17 cellular contexts compared by ENCODE assay signal in the genomic region with DNA sequence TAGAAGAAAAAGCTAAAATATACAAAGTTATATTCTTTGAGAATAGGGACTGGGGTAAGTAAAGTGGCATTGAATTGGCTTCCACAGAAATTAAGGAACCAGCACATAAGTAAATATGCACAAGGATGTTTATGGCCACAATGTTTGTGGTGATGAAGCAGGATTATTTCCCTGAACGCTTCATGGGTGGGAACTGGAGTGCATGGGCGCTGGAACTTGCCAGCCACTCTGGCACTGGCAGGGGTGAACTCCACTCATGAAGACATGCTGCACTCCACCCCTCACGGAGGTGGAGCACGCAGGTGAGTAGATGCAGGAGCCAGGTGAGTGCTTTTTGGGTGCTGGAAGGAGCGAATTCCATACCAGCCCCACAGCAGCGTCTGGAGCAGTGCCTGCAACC.
DNase-seq lines count a peak whose midpoint lies in the region; ATAC-seq and TF ChIP-seq lines count a peak whose summit lies in the region.
"Had no signal": no experiment of that assay in that cellular context is flagged by ENCODE, and none has a peak within 500 bp of the region (broad histone marks: within the 10 kb centered on the region; RNA-seq: fewer than 3 reads in every experiment).

No MANE protein-coding gene starts in this region.

- no peaks in the 10 kb centered on the region for H3K27me3 Mint-ChIP-seq in MCF 10A (ENCODE audit: insufficient read depth, unreplicated experiment)
- no peaks in the 10 kb centered on the region for H3K27me3 Mint-ChIP-seq in activated T-helper 17 cell treated with anti-CD3 and anti-CD28 coated beads, Interleukin-2, amount 50 U/mL, for 72 hours
- H3K27me3 Mint-ChIP-seq: IgD-negative memory B cell had no signal

- CTCF ChIA-PET in MCF 10A (lab: Yijun Ruan, JAX): interaction anchor here (0.8 kb wide), 1 partner anchor 36 kb away, joined by 3 read pairs; no protein-coding TSS in a partner anchor

- TF ChIP-seq POLR2A in breast epithelium (IDR thresholded peaks at IDR 0.05): no peak

- H3K9me3 Mint-ChIP-seq in MCF 10A (ENCODE audit: unreplicated experiment): peaks cover 11% of the 10 kb centered on the region
- H3K9me3 Mint-ChIP-seq in activated T-helper 17 cell treated with anti-CD3 and anti-CD28 coated beads, Interleukin-2, amount 50 U/mL, for 72 hours: peaks cover 6% of the 10 kb centered on the region
- H3K9me3 Mint-ChIP-seq: IgD-negative memory B cell had no signal

- no peak for TF ChIP-seq CTCF in breast epithelium (IDR thresholded peaks at IDR 0.05)
- no peak for TF ChIP-seq CTCF in MCF 10A (IDR thresholded peaks at IDR 0.05; ENCODE audit: unreplicated experiment)
- no peak for TF ChIP-seq CTCF in mucosa of descending colon (IDR thresholded peaks at IDR 0.05)

- H3K9me3 ChIP-seq in breast epithelium (peaks cover 10 to 12% of the 10 kb centered on the region in 2 donors), mucosa of descending colon (no peaks in the 10 kb centered on the region), right cardiac atrium (ENCODE audit: control insufficient read depth, low read length) (no peaks in the 10 kb centered on the region)
- H3K9me3 ChIP-seq: SJCRH30 had no signal

- H3K27me3 ChIP-seq in breast epithelium (no peaks in the 10 kb centered on the region), right cardiac atrium (ENCODE audit: control insufficient read depth, insufficient read depth) (no peaks in the 10 kb centered on the region)
- H3K27me3 ChIP-seq: SJCRH30 had no signal

- intact Hi-C loops in breast epithelium (cut with DNase I; ENCODE audit: low total_unique reads): loop anchor here (10.0 kb wide), 1 partner anchor 81 kb away; no protein-coding TSS in a partner anchor
- intact Hi-C loops in MCF 10A (cut with micrococcal nuclease): no loop called here
- intact Hi-C loops in mucosa of descending colon (cut with DNase I, micrococcal nuclease): no loop called here
- intact Hi-C loops in right cardiac atrium (cut with DNase I): no loop called here

- H3K27ac ChIP-seq in breast epithelium (peak overlapping the region; percentile 15 to 70), right cardiac atrium (ENCODE audit: low read length) (no peak overlapping the region)
- H3K27ac ChIP-seq: HL-60, RWPE1, SJCRH30 had no signal

- H3K4me1 Mint-ChIP-seq in MCF 10A (ENCODE audit: insufficient read depth, unreplicated experiment): peaks cover 20% of the 10 kb centered on the region
- peaks cover 62% of the 10 kb centered on the region for H3K4me1 Mint-ChIP-seq in activated T-helper 17 cell treated with anti-CD3 and anti-CD28 coated beads, Interleukin-2, amount 50 U/mL, for 72 hours

- no peak overlapping the region for H3K27ac Mint-ChIP-seq in MCF 10A (ENCODE audit: low read depth, unreplicated experiment)
- no peak overlapping the region for H3K27ac Mint-ChIP-seq in activated T-helper 17 cell treated with anti-CD3 and anti-CD28 coated beads, Interleukin-2, amount 50 U/mL, for 72 hours

- H3K4me3 ChIP-seq in breast epithelium (peak overlapping the region in 1 of 3 donors; percentile 17), mucosa of descending colon (no peak overlapping the region), right cardiac atrium (ENCODE audit: low read length) (no peak overlapping the region)
- H3K4me3 ChIP-seq: SJCRH30 had no signal

- ATAC-seq in activated T-helper 17 cell treated with anti-CD3 and anti-CD28 coated beads, Interleukin-2, amount 50 U/mL, for 72 hours (replicated peaks): no peak
- ATAC-seq in mucosa of descending colon (peak; percentile 84), right cardiac atrium (no peak)
- ATAC-seq: HCT116, PC-3 had no signal

- H3K36me3 ChIP-seq in breast epithelium (no peaks in the 10 kb centered on the region), mucosa of descending colon (ENCODE audit: low read depth) (no peaks in the 10 kb centered on the region)
- H3K36me3 ChIP-seq: SJCRH30 had no signal

- DNase-seq in breast epithelium (ENCODE audit: low spot score in 2 of 2) (no peak), MCF 10A (ENCODE audit: unreplicated experiment) (no peak), mucosa of descending colon (peak in 2 of 3 donors; percentile 46 to 61), NCI-H774 (lab: John Stamatoyannopoulos, UW) (no peak), NCI-H2171 (lab: John Stamatoyannopoulos, UW) (no peak), hippocampal formation (lab: John Stamatoyannopoulos, UW) (no peak), right cardiac atrium (no peak)
- DNase-seq: NCI-H1105 treated with DMSO at 0.1 percent for 48 hours, NCI-H187, NCI-H446, PC-3, SJCRH30 had no signal

- POLR2A ChIA-PET in MCF 10A (lab: Yijun Ruan, JAX): interaction anchor here (1.2 to 2.6 kb wide), 2 partner anchors 12 to 18 kb away, joined by 3 to 10 read pairs; no protein-coding TSS in a partner anchor

- WGBS in right cardiac atrium: 97% methylated on average over 6 of the region's 6 CpGs

- H3K4me1 ChIP-seq in breast epithelium (peaks cover 0 to 2% of the 10 kb centered on the region in 2 donors), mucosa of descending colon (ENCODE audit: low read depth) (peaks cover 15% of the 10 kb centered on the region), right cardiac atrium (ENCODE audit: control insufficient read depth, insufficient read depth, low read length) (peaks cover 5% of the 10 kb centered on the region)
- H3K4me1 ChIP-seq: SJCRH30 had no signal

- no peak overlapping the region for H3K4me3 Mint-ChIP-seq in MCF 10A (ENCODE audit: unreplicated experiment)
- H3K4me3 Mint-ChIP-seq in activated T-helper 17 cell treated with anti-CD3 and anti-CD28 coated beads, Interleukin-2, amount 50 U/mL, for 72 hours: peak overlapping the region; percentile 69

- no TSS peak for BruUV-seq in MCF 10A (replicated peaks; lab: Mats Ljungman, UMichigan)

- peaks cover 6% of the 10 kb centered on the region for H3K36me3 Mint-ChIP-seq in MCF 10A (ENCODE audit: insufficient read depth, unreplicated experiment)
- H3K36me3 Mint-ChIP-seq in activated T-helper 17 cell treated with anti-CD3 and anti-CD28 coated beads, Interleukin-2, amount 50 U/mL, for 72 hours (ENCODE audit: low read depth): peaks cover 97% of the 10 kb centered on the region

Comparison
In these comparisons a context has a peak if more than half of its experiments do, and no peak if none do; other contexts are left out.
1. DNase-seq: peak in mucosa of descending colon (2 of 3); none in breast epithelium (0 of 2), MCF 10A (single experiment), NCI-H774 (single experiment), NCI-H2171 (single experiment), hippocampal formation (0 of 2) and right cardiac atrium (0 of 3).